7 cellular contexts compared by ENCODE assay signal in genomic region chr6:110874880-110875547, GRCh38. TPM values are rescaled to one million over a fixed set of nuclear protein-coding genes. Genes with fewer than 3 reads are reported as not detected.
DNase-seq lines count a peak whose midpoint lies in the region; ATAC-seq lines count a peak whose summit lies in the region.

No MANE protein-coding gene starts in this region.

- H3K4me2 ChIP-seq in skeletal muscle satellite cell (ENCODE audit: low read length): peak overlapping the region; percentile 84

- POLR2A ChIA-PET in activated naive CD8-positive, alpha-beta T cell treated with anti-CD3 and anti-CD28 coated beads, Interleukin-2, amount 10 ng/mL, durations not matched to agents 7 days and 5 days (lab: Charles Lee): interaction anchor here (0.6 to 7.4 kb wide), 18 partner anchors 8 to 385 kb away, joined by 3 to 462 read pairs (median 8); partner anchors contain the start of genes CDK19, GTF3C6 and RPF2

- ATAC-seq in GM18502 (IDR thresholded peaks at IDR 0.05; ENCODE audit: poor library complexity, unreplicated experiment) (peak; percentile 17), HG02623 (IDR thresholded peaks at IDR 0.05; ENCODE audit: unreplicated experiment) (peak; percentile 8)
- ATAC-seq in activated naive CD8-positive, alpha-beta T cell treated with anti-CD3 and anti-CD28 coated beads, Interleukin-2, amount 10 ng/mL, durations not matched to agents 7 days and 5 days (ENCODE audit: low read depth): peak; percentile 15

- H3K36me3 ChIP-seq in skeletal muscle satellite cell (ENCODE audit: insufficient read depth, low read length): no peaks in the 10 kb centered on the region

- H3K27me3 ChIP-seq in skeletal muscle satellite cell (ENCODE audit: control insufficient read depth, insufficient read depth, low read length): no peaks in the 10 kb centered on the region

- peaks cover 4% of the 10 kb centered on the region for H3K36me3 Mint-ChIP-seq in activated naive CD8-positive, alpha-beta T cell treated with anti-CD3 and anti-CD28 coated beads, Interleukin-2, amount 10 ng/mL, durations not matched to agents 7 days and 5 days

- no peaks in the 10 kb centered on the region for H3K27me3 Mint-ChIP-seq in activated naive CD8-positive, alpha-beta T cell treated with anti-CD3 and anti-CD28 coated beads, Interleukin-2, amount 10 ng/mL, durations not matched to agents 7 days and 5 days

- peak; percentile 31 for DNase-seq in RPMI7951 (ENCODE audit: low read depth)
- DNase-seq in activated naive CD8-positive, alpha-beta T cell treated with anti-CD3 and anti-CD28 coated beads, Interleukin-2, amount 10 ng/mL, durations not matched to agents 7 days and 5 days: peak; percentile 77
- DNase-seq in hepatic stellate cell (ENCODE audit: low spot score): peak; percentile 24
- DNase-seq in OCI-M2 (lab: John Stamatoyannopoulos, UW; ENCODE audit: unreplicated experiment): no peak

- H3K9me3 Mint-ChIP-seq in activated naive CD8-positive, alpha-beta T cell treated with anti-CD3 and anti-CD28 coated beads, Interleukin-2, amount 10 ng/mL, durations not matched to agents 7 days and 5 days: no peaks in the 10 kb centered on the region

- no peaks in the 10 kb centered on the region for H3K9me3 ChIP-seq in skeletal muscle satellite cell (replicated peaks; ENCODE audit: low read length)

- peaks cover 24% of the 10 kb centered on the region for H3K4me1 Mint-ChIP-seq in activated naive CD8-positive, alpha-beta T cell treated with anti-CD3 and anti-CD28 coated beads, Interleukin-2, amount 10 ng/mL, durations not matched to agents 7 days and 5 days

- peak overlapping the region; percentile 93 for H3K4me3 Mint-ChIP-seq in activated naive CD8-positive, alpha-beta T cell treated with anti-CD3 and anti-CD28 coated beads, Interleukin-2, amount 10 ng/mL, durations not matched to agents 7 days and 5 days

- H3K9ac ChIP-seq in skeletal muscle satellite cell (ENCODE audit: low read depth, low read length): peak overlapping the region; percentile 96

- H3K27ac Mint-ChIP-seq in activated naive CD8-positive, alpha-beta T cell treated with anti-CD3 and anti-CD28 coated beads, Interleukin-2, amount 10 ng/mL, durations not matched to agents 7 days and 5 days: peak overlapping the region; percentile 97

- H3K4me3 ChIP-seq in skeletal muscle satellite cell (ENCODE audit: low read length): peak overlapping the region; percentile 73

- H3K4me1 ChIP-seq in skeletal muscle satellite cell (ENCODE audit: control insufficient read depth, insufficient read depth, low read length): peaks cover 34% of the 10 kb centered on the region

RNA-seq across cellular contexts. Expression of gene AMD1, which starts 0.4 kb away (rescaled TPM):
- 95.2 and 123 TPM in 2 replicates for total RNA-seq in RPMI7951 (2014; rRNA removed; shearing (Covaris generic))
- total RNA-seq in activated naive CD8-positive, alpha-beta T cell treated with anti-CD3 and anti-CD28 coated beads, Interleukin-2, amount 10 ng/mL, durations not matched to agents 7 days and 5 days: 10 to 100 TPM; 60.0 to 61.2 TPM
- total RNA-seq in skeletal muscle satellite cell (2012; rRNA removed): 77.8 and 86.7 TPM in 2 replicates

RNA-seq across cellular contexts. Expression of gene CDK19, which starts 59.7 kb away (rescaled TPM):
- total RNA-seq in RPMI7951 (2014; rRNA removed; shearing (Covaris generic)): 14.5 and 18.6 TPM in 2 replicates
- 10 to 100 TPM; 25.3 to 30.0 TPM for total RNA-seq in activated naive CD8-positive, alpha-beta T cell treated with anti-CD3 and anti-CD28 coated beads, Interleukin-2, amount 10 ng/mL, durations not matched to agents 7 days and 5 days
- 6.1 and 6.8 TPM in 2 replicates for total RNA-seq in skeletal muscle satellite cell (2012; rRNA removed)
